Comparison of ENCODE assay signal across 25 cellular contexts in the genomic region with DNA sequence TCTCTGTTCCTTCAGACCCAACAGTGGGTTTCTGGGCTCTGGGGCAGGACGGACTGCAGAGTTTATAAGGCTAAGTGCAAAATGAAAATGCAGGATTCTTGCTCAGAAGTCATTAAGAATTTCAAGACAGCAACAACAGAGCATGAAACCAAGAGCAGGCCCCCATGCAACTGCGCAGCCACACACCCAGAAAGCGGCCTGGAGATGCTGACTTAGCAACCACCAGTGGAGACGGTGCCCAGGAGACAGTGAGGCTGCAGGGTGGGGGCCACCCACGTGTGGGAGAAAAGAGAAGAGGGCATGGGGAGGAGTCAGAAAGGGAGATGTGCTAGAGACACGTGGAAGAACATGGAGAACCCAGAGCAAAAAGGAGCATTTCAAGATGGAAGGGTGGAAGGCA.
"Had no signal": no experiment of that assay in that cellular context is flagged by ENCODE, and none has a peak within 500 bp of the region (broad histone marks: within the 10 kb centered on the region; RNA-seq: fewer than 3 reads in every experiment).

No MANE protein-coding gene starts in this region.

- H3K36me3 ChIP-seq: esophagus squamous epithelium, lower lobe of right lung, neutrophil, pancreas, stomach, thyroid gland, vagina had no signal

- H3K4me2 ChIP-seq: smooth muscle cell had no signal

- H3K9me3 ChIP-seq: esophagus squamous epithelium, lower lobe of right lung, mucosa of descending colon, neutrophil, pancreas, stomach, thyroid gland, vagina had no signal

- FAIRE-seq: endometrium, pancreas had no signal

- H3K4me3 ChIP-seq: coronary artery, esophagus squamous epithelium, lower lobe of right lung, mucosa of descending colon, pancreas, smooth muscle cell, stomach, thyroid gland, vagina had no signal

- DNase-seq: dermis blood vessel endothelial cell; effector memory CD8-positive, alpha-beta T cell; erythroblast; esophagus squamous epithelium; foreskin melanocyte; hypothalamus; immature natural killer cell; islet precursor cell; left ventricle myocardium superior; lower lobe of right lung; mucosa of descending colon; naive B cell; pancreas; stimulated activated CD4-positive, alpha-beta T cell treated with anti-CD3 and anti-CD28 coated beads, Interleukin-12 subunit alpha, Interleukin-12 subunit beta, amount 100 ng/mL, for 4 hours; stimulated activated CD4-positive, alpha-beta T cell treated with anti-CD3 and anti-CD28 coated beads, Interleukin-1b, Interleukin-23, amount 100 ng/mL, for 48 hours; stimulated activated CD4-positive, alpha-beta T cell treated with anti-CD3 and anti-CD28 coated beads, Interleukin-4, amount 100 ng/mL, for 1 hour; stimulated activated naive CD4-positive, alpha-beta T cell treated with Interleukin-2 at 50 U/mL for 16 hours; stomach; thyroid gland; trophoblast cell had no signal

- H3K4me1 ChIP-seq: lower lobe of right lung, pancreas, stomach, thyroid gland, vagina had no signal

- H3K27me3 ChIP-seq: esophagus squamous epithelium, neutrophil, pancreas, thyroid gland, vagina had no signal

- H3K27ac ChIP-seq: coronary artery, esophagus squamous epithelium, lower lobe of right lung, neutrophil, pancreas, stomach, thyroid gland, vagina had no signal
